24 cellular contexts compared by ENCODE assay signal in the genomic region with DNA sequence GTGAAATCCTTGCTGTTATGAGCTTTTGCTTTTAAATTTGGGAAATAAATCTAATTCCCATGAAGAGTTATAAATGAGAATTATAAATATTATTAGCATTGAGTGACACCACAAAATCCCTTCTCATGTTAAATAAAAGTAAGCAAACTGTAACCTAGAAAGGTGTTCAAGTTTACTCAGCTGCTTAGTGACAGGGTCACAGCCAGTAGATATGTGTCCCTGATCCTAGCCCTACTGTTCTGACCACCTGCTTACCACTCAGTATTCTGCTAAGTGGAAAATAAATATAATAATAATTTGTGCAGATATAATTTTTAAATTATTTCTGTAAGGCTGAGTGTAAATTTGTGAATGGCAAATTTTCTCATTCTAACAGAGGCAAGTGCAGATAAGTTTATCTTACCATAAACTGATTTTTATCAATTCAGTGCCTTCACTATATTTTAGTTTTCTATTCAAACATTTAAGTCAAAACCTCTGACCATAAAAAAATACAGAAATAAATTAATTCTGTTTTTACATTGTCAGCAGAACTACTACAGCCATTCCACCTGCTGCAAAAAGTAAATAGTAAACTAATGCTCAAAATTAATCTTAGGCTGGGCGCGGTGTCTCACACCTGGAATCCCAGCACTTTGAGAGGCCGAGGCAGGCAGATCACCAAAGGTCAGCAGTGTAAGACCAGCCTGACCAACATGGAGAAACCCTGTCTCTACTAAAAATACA.
"Had no signal": no experiment of that assay in that cellular context is flagged by ENCODE, and none has a peak within 500 bp of the region (broad histone marks: within the 10 kb centered on the region; RNA-seq: fewer than 3 reads in every experiment).

No MANE protein-coding gene starts in this region.

- DNase-seq: activated CD4-positive, alpha-beta memory T cell treated with anti-CD3 and anti-CD28 coated beads for 36 hours; activated CD4-positive, alpha-beta T cell treated with anti-CD3 and anti-CD28 coated beads, Interleukin-2, amount 10 ng/mL, durations not matched to agents 24 days and 14 days; activated CD4-positive, CD25-positive, alpha-beta regulatory T cell treated with anti-CD3 and anti-CD28 coated beads, Interleukin-2, amount 50 U/mL, for 72 hours; activated CD8-positive, alpha-beta memory T cell treated with anti-CD3 and anti-CD28 coated beads, Interleukin-2, amount 50 U/mL, for 4 hours; activated effector memory CD4-positive, alpha-beta T cell treated with anti-CD3 and anti-CD28 coated beads, Interleukin-2, amount 50 U/mL, for 16 hours; activated naive CD4-positive, alpha-beta T cell treated with anti-CD3 and anti-CD28 coated beads for 36 hours; activated naive CD8-positive, alpha-beta T cell treated with anti-CD3 and anti-CD28 coated beads for 36 hours; activated T-cell treated with anti-CD3 and anti-CD28 coated beads, Interleukin-2, amount 50 U/mL, for 1 hour; adrenal gland; aorta; dermis blood vessel endothelial cell; effector CD4-positive, alpha-beta T cell; foreskin keratinocyte; heart right ventricle; left ventricle myocardium inferior; mesendoderm; natural killer cell; occipital lobe; psoas muscle; stimulated activated CD4-positive, alpha-beta T cell treated with anti-CD3 and anti-CD28 coated beads, Interleukin-15, amount 100 ng/mL, for 24 hours; stimulated activated CD4-positive, alpha-beta T cell treated with anti-CD3 and anti-CD28 coated beads, Interleukin-2, amount 100 ng/mL, for 24 hours; stimulated activated naive B cell treated with anti-CD40 and anti-IgM and Interleukin-4, amounts not matched to agents 10 μg/mL and 1 μg/mL and 100 μg/mL, for 72 hours; tibial artery had no signal

- ATAC-seq: body of pancreas; foreskin keratinocyte; heart right ventricle; natural killer cell; psoas muscle; stimulated activated naive B cell treated with anti-CD40 and anti-IgM and Interleukin-4, amounts not matched to agents 10 μg/mL and 1 μg/mL and 100 μg/mL, for 72 hours had no signal
